ENCODE assay signal across 1 cellular context in genomic region chr20:378961-379336, GRCh38.
TF ChIP-seq lines count a peak whose summit lies in the region.

No MANE protein-coding gene starts in this region.

TF ChIP-seq in HEK293, 187 proteins besides CTCF, POLR2A, EP300 and RAD21 (continued from another document):
- peak; percentile 82 for TF ChIP-seq WT1 (tag by site-specific recombination; IDR thresholded peaks at IDR 0.05)
- no peak for TF ChIP-seq ZSCAN23 (tag by site-specific recombination; IDR thresholded peaks at IDR 0.05)
- TF ChIP-seq GFI1B (tag by site-specific recombination; IDR thresholded peaks at IDR 0.05) = no peak
- TF ChIP-seq KLF9 (tag by site-specific recombination; IDR thresholded peaks at IDR 0.05; ENCODE audit: low read depth) = 0 out of 2 replicates have a peak, but pooled peaks have one; percentile 24
- TF ChIP-seq KLF17 (tag by site-specific recombination; IDR thresholded peaks at IDR 0.05) = peak; percentile 47; the same call in 1 of the 2 replicates
- TF ChIP-seq, protein P1, sequence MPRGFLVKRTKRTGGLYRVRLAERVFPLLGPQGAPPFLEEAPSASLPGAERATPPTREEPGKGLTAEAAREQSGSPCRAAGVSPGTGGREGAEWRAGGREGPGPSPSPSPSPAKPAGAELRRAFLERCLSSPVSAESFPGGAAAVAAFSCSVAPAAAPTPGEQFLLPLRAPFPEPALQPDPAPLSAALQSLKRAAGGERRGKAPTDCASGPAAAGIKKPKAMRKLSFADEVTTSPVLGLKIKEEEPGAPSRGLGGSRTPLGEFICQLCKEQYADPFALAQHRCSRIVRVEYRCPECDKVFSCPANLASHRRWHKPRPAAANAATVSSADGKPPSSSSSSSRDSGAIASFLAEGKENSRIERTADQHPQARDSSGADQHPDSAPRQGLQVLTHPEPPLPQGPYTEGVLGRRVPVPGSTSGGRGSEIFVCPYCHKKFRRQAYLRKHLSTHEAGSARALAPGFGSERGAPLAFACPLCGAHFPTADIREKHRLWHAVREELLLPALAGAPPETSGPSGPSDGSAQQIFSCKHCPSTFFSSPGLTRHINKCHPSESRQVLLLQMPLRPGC (tag by site-specific recombination; IDR thresholded peaks at IDR 0.05) = no peak
- no peak for TF ChIP-seq ELK4 (IDR thresholded peaks at IDR 0.05; ENCODE audit: borderline replicate concordance, low read depth, low read length)
- TF ChIP-seq IKZF3 (tag by site-specific recombination; IDR thresholded peaks at IDR 0.05) = no peak
- no peak; the same call in 1 of the 2 replicates for TF ChIP-seq ZBTB44 (tag by site-specific recombination; IDR thresholded peaks at IDR 0.05)
- no peak for TF ChIP-seq ZNF660 (tag by site-specific recombination; IDR thresholded peaks at IDR 0.05)
- no peak for TF ChIP-seq ZNF341 (tag by site-specific recombination; IDR thresholded peaks at IDR 0.05; ENCODE audit: low read depth)
- no peak for TF ChIP-seq ZNF571 (tag by site-specific recombination; IDR thresholded peaks at IDR 0.05)
- no peak for TF ChIP-seq ZNF266 (tag by site-specific recombination; IDR thresholded peaks at IDR 0.05; ENCODE audit: low read depth)
- TF ChIP-seq ZNF529 (tag by site-specific recombination; IDR thresholded peaks at IDR 0.05; ENCODE audit: insufficient replicate concordance) = no peak
- TF ChIP-seq GLIS1 (tag by site-specific recombination; IDR thresholded peaks at IDR 0.05) = no peak
- TF ChIP-seq KLF1 (tag by site-specific recombination; IDR thresholded peaks at IDR 0.05) = peak; percentile 7; the same call in 1 of the 2 replicates
- peak; percentile 99 for TF ChIP-seq OSR2 (tag by site-specific recombination; IDR thresholded peaks at IDR 0.05)
- TF ChIP-seq ZNF707 (tag by site-specific recombination; IDR thresholded peaks at IDR 0.05) = no peak
- 0 out of 2 replicates have a peak, but pooled peaks have one; percentile 20 for TF ChIP-seq ZNF24 (tag by site-specific recombination; IDR thresholded peaks at IDR 0.05)
- TF ChIP-seq ZNF473 (tag by site-specific recombination; IDR thresholded peaks at IDR 0.05) = no peak
- TF ChIP-seq ZNF335 (tag by site-specific recombination; conservative IDR thresholded peaks at IDR 0.05) = 0 out of 2 replicates have a peak, but pooled peaks have one; percentile 23
- TF ChIP-seq ZNF654 (tag by site-specific recombination; IDR thresholded peaks at IDR 0.05; ENCODE audit: low read depth) = no peak
- no peak for TF ChIP-seq ZNF544 (tag by site-specific recombination; IDR thresholded peaks at IDR 0.05)
- no peak for TF ChIP-seq ZSCAN16 (tag by site-specific recombination; IDR thresholded peaks at IDR 0.05)
- TF ChIP-seq, protein P2, sequence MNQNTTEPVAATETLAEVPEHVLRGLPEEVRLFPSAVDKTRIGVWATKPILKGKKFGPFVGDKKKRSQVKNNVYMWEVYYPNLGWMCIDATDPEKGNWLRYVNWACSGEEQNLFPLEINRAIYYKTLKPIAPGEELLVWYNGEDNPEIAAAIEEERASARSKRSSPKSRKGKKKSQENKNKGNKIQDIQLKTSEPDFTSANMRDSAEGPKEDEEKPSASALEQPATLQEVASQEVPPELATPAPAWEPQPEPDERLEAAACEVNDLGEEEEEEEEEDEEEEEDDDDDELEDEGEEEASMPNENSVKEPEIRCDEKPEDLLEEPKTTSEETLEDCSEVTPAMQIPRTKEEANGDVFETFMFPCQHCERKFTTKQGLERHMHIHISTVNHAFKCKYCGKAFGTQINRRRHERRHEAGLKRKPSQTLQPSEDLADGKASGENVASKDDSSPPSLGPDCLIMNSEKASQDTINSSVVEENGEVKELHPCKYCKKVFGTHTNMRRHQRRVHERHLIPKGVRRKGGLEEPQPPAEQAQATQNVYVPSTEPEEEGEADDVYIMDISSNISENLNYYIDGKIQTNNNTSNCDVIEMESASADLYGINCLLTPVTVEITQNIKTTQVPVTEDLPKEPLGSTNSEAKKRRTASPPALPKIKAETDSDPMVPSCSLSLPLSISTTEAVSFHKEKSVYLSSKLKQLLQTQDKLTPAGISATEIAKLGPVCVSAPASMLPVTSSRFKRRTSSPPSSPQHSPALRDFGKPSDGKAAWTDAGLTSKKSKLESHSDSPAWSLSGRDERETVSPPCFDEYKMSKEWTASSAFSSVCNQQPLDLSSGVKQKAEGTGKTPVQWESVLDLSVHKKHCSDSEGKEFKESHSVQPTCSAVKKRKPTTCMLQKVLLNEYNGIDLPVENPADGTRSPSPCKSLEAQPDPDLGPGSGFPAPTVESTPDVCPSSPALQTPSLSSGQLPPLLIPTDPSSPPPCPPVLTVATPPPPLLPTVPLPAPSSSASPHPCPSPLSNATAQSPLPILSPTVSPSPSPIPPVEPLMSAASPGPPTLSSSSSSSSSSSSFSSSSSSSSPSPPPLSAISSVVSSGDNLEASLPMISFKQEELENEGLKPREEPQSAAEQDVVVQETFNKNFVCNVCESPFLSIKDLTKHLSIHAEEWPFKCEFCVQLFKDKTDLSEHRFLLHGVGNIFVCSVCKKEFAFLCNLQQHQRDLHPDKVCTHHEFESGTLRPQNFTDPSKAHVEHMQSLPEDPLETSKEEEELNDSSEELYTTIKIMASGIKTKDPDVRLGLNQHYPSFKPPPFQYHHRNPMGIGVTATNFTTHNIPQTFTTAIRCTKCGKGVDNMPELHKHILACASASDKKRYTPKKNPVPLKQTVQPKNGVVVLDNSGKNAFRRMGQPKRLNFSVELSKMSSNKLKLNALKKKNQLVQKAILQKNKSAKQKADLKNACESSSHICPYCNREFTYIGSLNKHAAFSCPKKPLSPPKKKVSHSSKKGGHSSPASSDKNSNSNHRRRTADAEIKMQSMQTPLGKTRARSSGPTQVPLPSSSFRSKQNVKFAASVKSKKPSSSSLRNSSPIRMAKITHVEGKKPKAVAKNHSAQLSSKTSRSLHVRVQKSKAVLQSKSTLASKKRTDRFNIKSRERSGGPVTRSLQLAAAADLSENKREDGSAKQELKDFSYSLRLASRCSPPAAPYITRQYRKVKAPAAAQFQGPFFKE (tag by site-specific recombination; IDR thresholded peaks at IDR 0.05; ENCODE audit: borderline replicate concordance) = no peak
TF ChIP-seq in HEK293: peak in this region for 9.
